In the genomic region with DNA sequence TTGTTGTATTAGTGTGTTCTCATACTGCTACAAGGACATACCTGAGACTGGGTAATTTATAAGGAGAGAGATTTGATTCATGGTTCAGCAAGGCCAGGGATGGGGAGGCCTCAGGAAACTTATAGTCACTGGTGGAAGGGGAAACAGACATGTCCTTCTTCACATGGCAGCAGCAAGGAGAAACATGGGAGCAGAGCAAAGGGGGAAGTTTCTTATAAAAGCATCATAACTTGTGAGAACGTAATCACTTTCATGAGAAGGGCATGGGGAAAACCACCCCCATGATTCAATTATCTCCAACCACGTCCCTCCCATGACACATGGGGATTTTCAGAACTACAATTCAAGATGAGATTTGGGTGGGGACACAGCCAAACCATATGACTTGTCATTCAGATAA, we compare ENCODE assay signal across 14 cellular contexts.
DNase-seq lines count a peak whose midpoint lies in the region; ATAC-seq lines count a peak whose summit lies in the region.
"Had no signal": no experiment of that assay in that cellular context is flagged by ENCODE, and none has a peak within 500 bp of the region (broad histone marks: within the 10 kb centered on the region; RNA-seq: fewer than 3 reads in every experiment).

No MANE protein-coding gene starts in this region.

- POLR2A ChIA-PET in activated CD4-positive, alpha-beta T cell treated with anti-CD3 and anti-CD28 coated beads for 36 hours (lab: Charles Lee): interaction anchor here (1.0 kb wide), 1 partner anchor 98 kb away, joined by 5 read pairs; no protein-coding TSS in a partner anchor
- POLR2A ChIA-PET in activated CD4-positive, alpha-beta T cell treated with anti-CD3 and anti-CD28 coated beads, Interleukin-2, amount 10 ng/mL, durations not matched to agents 7 days and 5 days (lab: Charles Lee): no interaction called here

- in situ Hi-C loops in KBM-7 (cut with MboI; ENCODE audit: low pct_unique_long_range_greater_than_20kb, low sequenced_read_pairs): no loop called here

- H3K36me3 Mint-ChIP-seq in activated CD4-positive, alpha-beta T cell treated with anti-CD3 and anti-CD28 coated beads for 36 hours (ENCODE audit: low read depth): peaks cover 8% of the 10 kb centered on the region
- H3K36me3 Mint-ChIP-seq in activated CD4-positive, alpha-beta T cell treated with anti-CD3 and anti-CD28 coated beads, Interleukin-2, amount 10 ng/mL, durations not matched to agents 7 days and 5 days (ENCODE audit: low read depth): peaks cover 15% of the 10 kb centered on the region
- peaks cover 14% of the 10 kb centered on the region for H3K36me3 Mint-ChIP-seq in activated naive CD4-positive, alpha-beta T cell treated with anti-CD3 and anti-CD28 coated beads, Interleukin-2, amount 10 ng/mL, durations not matched to agents 7 days and 5 days
- H3K36me3 Mint-ChIP-seq in activated T-helper 17 cell treated with anti-CD3 and anti-CD28 coated beads, Interleukin-2, amount 50 U/mL, for 72 hours (ENCODE audit: low read depth): no peaks in the 10 kb centered on the region
- peaks cover 5 to 15% of the 10 kb centered on the region in 2 donors for H3K36me3 Mint-ChIP-seq in stimulated activated naive B cell treated with anti-CD40 and anti-IgM and Interleukin-4, amounts not matched to agents 10 μg/mL and 1 μg/mL and 100 μg/mL, for 72 hours

- CTCF ChIA-PET in activated CD4-positive, alpha-beta T cell treated with anti-CD3 and anti-CD28 coated beads for 36 hours (lab: Charles Lee): interaction anchor here (0.6 to 1.0 kb wide), 2 partner anchors 99 to 101 kb away, joined by 3 read pairs; a partner anchor contains a TSS
- CTCF ChIA-PET in activated CD4-positive, alpha-beta T cell treated with anti-CD3 and anti-CD28 coated beads, Interleukin-2, amount 10 ng/mL, durations not matched to agents 7 days and 5 days (lab: Charles Lee): interaction anchor here (0.6 to 1.2 kb wide), 2 partner anchors 16 to 210 kb away, joined by 3 read pairs; no protein-coding TSS in a partner anchor
- CTCF ChIA-PET in activated naive CD4-positive, alpha-beta T cell treated with anti-CD3 and anti-CD28 coated beads, Interleukin-2, amount 10 ng/mL, durations not matched to agents 7 days and 5 days (lab: Charles Lee): no interaction called here

- no peak overlapping the region for H3K4me3 Mint-ChIP-seq in activated CD4-positive, alpha-beta T cell treated with anti-CD3 and anti-CD28 coated beads for 36 hours
- H3K4me3 Mint-ChIP-seq in activated CD4-positive, alpha-beta T cell treated with anti-CD3 and anti-CD28 coated beads, Interleukin-2, amount 10 ng/mL, durations not matched to agents 7 days and 5 days: no peak overlapping the region
- no peak overlapping the region for H3K4me3 Mint-ChIP-seq in activated naive CD4-positive, alpha-beta T cell treated with anti-CD3 and anti-CD28 coated beads, Interleukin-2, amount 10 ng/mL, durations not matched to agents 7 days and 5 days
- no peak overlapping the region for H3K4me3 Mint-ChIP-seq in activated T-helper 17 cell treated with anti-CD3 and anti-CD28 coated beads, Interleukin-2, amount 50 U/mL, for 72 hours
- H3K4me3 Mint-ChIP-seq in stimulated activated naive B cell treated with anti-CD40 and anti-IgM and Interleukin-4, amounts not matched to agents 10 μg/mL and 1 μg/mL and 100 μg/mL, for 72 hours: peak overlapping the region in 1 of 2 donors; percentile 1
- H3K4me3 Mint-ChIP-seq: CD8-positive, alpha-beta memory T cell had no signal

- intact Hi-C loops in activated CD4-positive, alpha-beta T cell treated with anti-CD3 and anti-CD28 coated beads for 36 hours (cut with DNase I, micrococcal nuclease): no loop called here

- H3K27me3 Mint-ChIP-seq in activated CD4-positive, alpha-beta T cell treated with anti-CD3 and anti-CD28 coated beads for 36 hours: no peaks in the 10 kb centered on the region
- no peaks in the 10 kb centered on the region for H3K27me3 Mint-ChIP-seq in activated CD4-positive, alpha-beta T cell treated with anti-CD3 and anti-CD28 coated beads, Interleukin-2, amount 10 ng/mL, durations not matched to agents 7 days and 5 days
- H3K27me3 Mint-ChIP-seq in activated naive CD4-positive, alpha-beta T cell treated with anti-CD3 and anti-CD28 coated beads, Interleukin-2, amount 10 ng/mL, durations not matched to agents 7 days and 5 days: no peaks in the 10 kb centered on the region
- H3K27me3 Mint-ChIP-seq in activated T-helper 17 cell treated with anti-CD3 and anti-CD28 coated beads, Interleukin-2, amount 50 U/mL, for 72 hours: no peaks in the 10 kb centered on the region
- H3K27me3 Mint-ChIP-seq in stimulated activated naive B cell treated with anti-CD40 and anti-IgM and Interleukin-4, amounts not matched to agents 10 μg/mL and 1 μg/mL and 100 μg/mL, for 72 hours: no peaks in the 10 kb centered on the region
- H3K27me3 Mint-ChIP-seq: CD8-positive, alpha-beta memory T cell had no signal

- peaks cover 2% of the 10 kb centered on the region for H3K4me1 Mint-ChIP-seq in activated CD4-positive, alpha-beta T cell treated with anti-CD3 and anti-CD28 coated beads for 36 hours
- H3K4me1 Mint-ChIP-seq in activated CD4-positive, alpha-beta T cell treated with anti-CD3 and anti-CD28 coated beads, Interleukin-2, amount 10 ng/mL, durations not matched to agents 7 days and 5 days: no peaks in the 10 kb centered on the region
- H3K4me1 Mint-ChIP-seq in activated naive CD4-positive, alpha-beta T cell treated with anti-CD3 and anti-CD28 coated beads, Interleukin-2, amount 10 ng/mL, durations not matched to agents 7 days and 5 days: no peaks in the 10 kb centered on the region
- peaks cover 5% of the 10 kb centered on the region for H3K4me1 Mint-ChIP-seq in activated T-helper 17 cell treated with anti-CD3 and anti-CD28 coated beads, Interleukin-2, amount 50 U/mL, for 72 hours
- peaks cover 0 to 5% of the 10 kb centered on the region in 2 donors for H3K4me1 Mint-ChIP-seq in stimulated activated naive B cell treated with anti-CD40 and anti-IgM and Interleukin-4, amounts not matched to agents 10 μg/mL and 1 μg/mL and 100 μg/mL, for 72 hours

- peaks cover 10% of the 10 kb centered on the region for H3K9me3 Mint-ChIP-seq in activated CD4-positive, alpha-beta T cell treated with anti-CD3 and anti-CD28 coated beads for 36 hours (ENCODE audit: low read depth)
- peaks cover 13% of the 10 kb centered on the region for H3K9me3 Mint-ChIP-seq in activated CD4-positive, alpha-beta T cell treated with anti-CD3 and anti-CD28 coated beads, Interleukin-2, amount 10 ng/mL, durations not matched to agents 7 days and 5 days
- peaks cover 12% of the 10 kb centered on the region for H3K9me3 Mint-ChIP-seq in activated naive CD4-positive, alpha-beta T cell treated with anti-CD3 and anti-CD28 coated beads, Interleukin-2, amount 10 ng/mL, durations not matched to agents 7 days and 5 days
- peaks cover 7% of the 10 kb centered on the region for H3K9me3 Mint-ChIP-seq in activated T-helper 17 cell treated with anti-CD3 and anti-CD28 coated beads, Interleukin-2, amount 50 U/mL, for 72 hours
- peaks cover 10 to 14% of the 10 kb centered on the region in 2 donors for H3K9me3 Mint-ChIP-seq in stimulated activated naive B cell treated with anti-CD40 and anti-IgM and Interleukin-4, amounts not matched to agents 10 μg/mL and 1 μg/mL and 100 μg/mL, for 72 hours

- H3K27ac Mint-ChIP-seq in activated CD4-positive, alpha-beta T cell treated with anti-CD3 and anti-CD28 coated beads for 36 hours: peak overlapping the region; percentile 2
- H3K27ac Mint-ChIP-seq in activated CD4-positive, alpha-beta T cell treated with anti-CD3 and anti-CD28 coated beads, Interleukin-2, amount 10 ng/mL, durations not matched to agents 7 days and 5 days: no peak overlapping the region
- H3K27ac Mint-ChIP-seq in activated naive CD4-positive, alpha-beta T cell treated with anti-CD3 and anti-CD28 coated beads, Interleukin-2, amount 10 ng/mL, durations not matched to agents 7 days and 5 days: peak overlapping the region; percentile 20
- no peak overlapping the region for H3K27ac Mint-ChIP-seq in activated T-helper 17 cell treated with anti-CD3 and anti-CD28 coated beads, Interleukin-2, amount 50 U/mL, for 72 hours
- peak overlapping the region; percentile 68 for H3K27ac Mint-ChIP-seq in stimulated activated naive B cell treated with anti-CD40 and anti-IgM and Interleukin-4, amounts not matched to agents 10 μg/mL and 1 μg/mL and 100 μg/mL, for 72 hours

- DNase-seq in activated CD4-positive, alpha-beta T cell treated with anti-CD3 and anti-CD28 coated beads for 36 hours: peak; percentile 22
- DNase-seq in activated CD4-positive, alpha-beta T cell treated with anti-CD3 and anti-CD28 coated beads, Interleukin-2, amount 10 ng/mL, durations not matched to agents 7 days and 5 days: no peak
- DNase-seq in activated naive CD4-positive, alpha-beta T cell treated with anti-CD3 and anti-CD28 coated beads, Interleukin-2, amount 10 ng/mL, durations not matched to agents 7 days and 5 days: no peak
- DNase-seq in activated naive CD4-positive, alpha-beta T cell treated with anti-CD3 and anti-CD28 coated beads, Interleukin-2, amount 50 U/mL, for 16 hours: no peak
- DNase-seq in stimulated activated naive B cell treated with anti-CD40 and anti-IgM and Interleukin-4, amounts not matched to agents 10 μg/mL and 1 μg/mL and 100 μg/mL, for 72 hours: no peak
- DNase-seq in KBM-7: no peak
- DNase-seq: AML-193; Caco-2; CD8-positive, alpha-beta memory T cell; DND-41; GDM1 had no signal

- ATAC-seq in activated CD4-positive, alpha-beta T cell treated with anti-CD3 and anti-CD28 coated beads for 36 hours: peak; percentile 36
- peak; percentile 66 for ATAC-seq in activated T-helper 17 cell treated with anti-CD3 and anti-CD28 coated beads, Interleukin-2, amount 50 U/mL, for 72 hours (replicated peaks)
- peak; percentile 33 to 34 for ATAC-seq in stimulated activated naive B cell treated with anti-CD40 and anti-IgM and Interleukin-4, amounts not matched to agents 10 μg/mL and 1 μg/mL and 100 μg/mL, for 72 hours (replicated peaks)
- ATAC-seq: HCT116, HepG2 had no signal

Comparison
In these comparisons a context has a peak if more than half of its experiments do, and no peak if none do; other contexts are left out.
1. H3K27ac Mint-ChIP-seq: peak in activated CD4-positive, alpha-beta T cell treated with anti-CD3 and anti-CD28 coated beads for 36 hours (single experiment), activated naive CD4-positive, alpha-beta T cell treated with anti-CD3 and anti-CD28 coated beads, Interleukin-2, amount 10 ng/mL, durations not matched to agents 7 days and 5 days (single experiment) and stimulated activated naive B cell treated with anti-CD40 and anti-IgM and Interleukin-4, amounts not matched to agents 10 μg/mL and 1 μg/mL and 100 μg/mL, for 72 hours (single experiment); none in activated CD4-positive, alpha-beta T cell treated with anti-CD3 and anti-CD28 coated beads, Interleukin-2, amount 10 ng/mL, durations not matched to agents 7 days and 5 days (single experiment) and activated T-helper 17 cell treated with anti-CD3 and anti-CD28 coated beads, Interleukin-2, amount 50 U/mL, for 72 hours (single experiment).
2. Peak in every context shown above with its lines, with median percentiles within 50 percentile points of each other: ATAC-seq.